ENCODE assay signal across 19 cellular contexts in the genomic region with DNA sequence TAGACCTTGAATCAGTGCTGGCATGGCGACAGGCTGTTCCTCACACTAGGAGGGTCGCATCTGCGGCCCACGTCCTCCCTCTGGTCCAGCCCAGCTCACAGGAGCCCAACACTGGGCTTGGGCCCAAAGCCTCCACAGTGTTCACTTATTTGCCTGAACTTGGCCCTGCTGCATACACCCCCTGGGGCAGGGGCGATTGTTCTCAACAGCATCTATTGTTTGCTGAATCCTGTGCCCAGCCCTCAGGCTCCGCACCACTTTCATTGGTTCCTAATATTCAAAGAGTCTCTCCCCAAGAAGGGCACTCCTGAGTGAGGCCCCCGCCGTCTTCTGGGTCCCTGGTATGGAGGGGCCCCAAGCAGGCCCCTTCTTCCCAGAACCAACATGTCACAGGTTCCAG.
"Had no signal": no experiment of that assay in that cellular context is flagged by ENCODE, and none has a peak within 500 bp of the region (broad histone marks: within the 10 kb centered on the region; RNA-seq: fewer than 3 reads in every experiment).

No MANE protein-coding gene starts in this region.

- DNase-seq: activated CD4-positive, alpha-beta T cell treated with anti-CD3 and anti-CD28 coated beads for 48 hours; activated CD8-positive, alpha-beta T cell treated with anti-CD3 and anti-CD28 coated beads for 36 hours; activated effector memory CD4-positive, alpha-beta T cell treated with Interleukin-2 at 50 U/mL for 16 hours; activated T-cell treated with anti-CD3 and anti-CD28 coated beads, Interleukin-2, amount 50 U/mL, for 4 hours; adrenal gland; dorsolateral prefrontal cortex; kidney glomerular epithelial cell; left ventricle myocardium superior; mesenchymal stem cell; occipital lobe; psoas muscle; stimulated activated naive CD8-positive, alpha-beta T cell treated with anti-CD3 and anti-CD28 coated beads, Interleukin-15, amount 100 ng/mL, for 72 hours; T-helper 17 cell; testis; upper lobe of left lung had no signal

- H3K4me3 Mint-ChIP-seq: activated CD8-positive, alpha-beta T cell treated with anti-CD3 and anti-CD28 coated beads for 36 hours; activated naive CD4-positive, alpha-beta T cell treated with anti-CD3 and anti-CD28 coated beads, Interleukin-2, amount 50 U/mL, for 24 hours; activated T-cell treated with anti-CD3 and anti-CD28 coated beads, Interleukin-2, amount 50 U/mL, for 4 hours; natural killer cell treated with Interleukin-12 subunit alpha and Interleukin-12 subunit beta and Interleukin-15 and Interleukin-18, amount 100 ng/mL, for 72 hours; stimulated activated naive CD8-positive, alpha-beta T cell treated with anti-CD3 and anti-CD28 coated beads, Interleukin-15, amount 100 ng/mL, for 72 hours; T-helper 17 cell had no signal

- H3K36me3 Mint-ChIP-seq: activated naive CD4-positive, alpha-beta T cell treated with anti-CD3 and anti-CD28 coated beads, Interleukin-2, amount 50 U/mL, for 24 hours; natural killer cell treated with Interleukin-12 subunit alpha and Interleukin-12 subunit beta and Interleukin-15 and Interleukin-18, amount 100 ng/mL, for 72 hours had no signal

- H3K4me3 ChIP-seq: adrenal gland, dorsolateral prefrontal cortex, hepatocyte, psoas muscle, testis, upper lobe of left lung had no signal

- H3K36me3 ChIP-seq: adrenal gland, upper lobe of left lung had no signal

- H3K27me3 ChIP-seq: adrenal gland, dorsolateral prefrontal cortex, testis, upper lobe of left lung had no signal

- H3K4me2 ChIP-seq: hepatocyte had no signal

- H3K27me3 Mint-ChIP-seq: activated CD8-positive, alpha-beta T cell treated with anti-CD3 and anti-CD28 coated beads for 36 hours had no signal

- H3K4me1 Mint-ChIP-seq: activated naive CD4-positive, alpha-beta T cell treated with anti-CD3 and anti-CD28 coated beads, Interleukin-2, amount 50 U/mL, for 24 hours; stimulated activated naive CD8-positive, alpha-beta T cell treated with anti-CD3 and anti-CD28 coated beads, Interleukin-15, amount 100 ng/mL, for 72 hours; T-helper 17 cell had no signal

- ATAC-seq: activated CD8-positive, alpha-beta T cell treated with anti-CD3 and anti-CD28 coated beads for 36 hours; activated T-cell treated with anti-CD3 and anti-CD28 coated beads, Interleukin-2, amount 50 U/mL, for 4 hours; left ventricle myocardium superior; natural killer cell treated with Interleukin-12 subunit alpha and Interleukin-12 subunit beta and Interleukin-15 and Interleukin-18, amount 100 ng/mL, for 72 hours; psoas muscle; sciatic nerve; stimulated activated naive CD8-positive, alpha-beta T cell treated with anti-CD3 and anti-CD28 coated beads, Interleukin-15, amount 100 ng/mL, for 72 hours; T-helper 17 cell had no signal

- H3K4me1 ChIP-seq: psoas muscle had no signal

- H3K27ac ChIP-seq: hepatocyte, psoas muscle, testis, upper lobe of left lung had no signal

- H3K27ac Mint-ChIP-seq: activated CD8-positive, alpha-beta T cell treated with anti-CD3 and anti-CD28 coated beads for 36 hours; activated naive CD4-positive, alpha-beta T cell treated with anti-CD3 and anti-CD28 coated beads, Interleukin-2, amount 50 U/mL, for 24 hours; natural killer cell treated with Interleukin-12 subunit alpha and Interleukin-12 subunit beta and Interleukin-15 and Interleukin-18, amount 100 ng/mL, for 72 hours; stimulated activated naive CD8-positive, alpha-beta T cell treated with anti-CD3 and anti-CD28 coated beads, Interleukin-15, amount 100 ng/mL, for 72 hours; T-helper 17 cell had no signal

- H3K9me3 ChIP-seq: adrenal gland, psoas muscle, testis, upper lobe of left lung had no signal

- H3K9me3 Mint-ChIP-seq: activated CD8-positive, alpha-beta T cell treated with anti-CD3 and anti-CD28 coated beads for 36 hours; activated naive CD4-positive, alpha-beta T cell treated with anti-CD3 and anti-CD28 coated beads, Interleukin-2, amount 50 U/mL, for 24 hours; activated T-cell treated with anti-CD3 and anti-CD28 coated beads, Interleukin-2, amount 50 U/mL, for 4 hours; natural killer cell treated with Interleukin-12 subunit alpha and Interleukin-12 subunit beta and Interleukin-15 and Interleukin-18, amount 100 ng/mL, for 72 hours; stimulated activated naive CD8-positive, alpha-beta T cell treated with anti-CD3 and anti-CD28 coated beads, Interleukin-15, amount 100 ng/mL, for 72 hours had no signal
